Comparison of ENCODE assay signal across 8 cellular contexts in genomic region chr6:29752451-29753308, GRCh38. TPM values are rescaled to one million over a fixed set of nuclear protein-coding genes. Genes with fewer than 3 reads are reported as not detected.
DNase-seq lines count a peak whose midpoint lies in the region; ATAC-seq and TF ChIP-seq lines count a peak whose summit lies in the region.

No MANE protein-coding gene starts in this region.

- peak overlapping the region; percentile 57 for H3K4me3 ChIP-seq in ectodermal cell (ENCODE audit: insufficient read depth, low read depth, low read length)
- peak overlapping the region; percentile 65 for H3K4me3 ChIP-seq in lower lobe of right lung

- H3K36me3 ChIP-seq in ectodermal cell (ENCODE audit: control insufficient read depth, insufficient read depth, low read length) (no peaks in the 10 kb centered on the region), lower lobe of right lung (no peaks in the 10 kb centered on the region)

- H3K4me1 ChIP-seq in ectodermal cell (ENCODE audit: control insufficient read depth, insufficient read depth, low read length) (peaks cover 3% of the 10 kb centered on the region), lower lobe of right lung (peaks cover 28% of the 10 kb centered on the region)

- peak; percentile 99 for TF ChIP-seq CTCF in activated CD8-positive, alpha-beta T cell treated with anti-CD3 and anti-CD28 coated beads for 36 hours (IDR thresholded peaks at IDR 0.05)
- TF ChIP-seq CTCF in lower lobe of right lung (IDR thresholded peaks at IDR 0.05) = peak; percentile 88

- H3K4me3 Mint-ChIP-seq in activated CD8-positive, alpha-beta T cell treated with anti-CD3 and anti-CD28 coated beads for 36 hours = peak overlapping the region; percentile 89

- no peaks in the 10 kb centered on the region for H3K27me3 Mint-ChIP-seq in activated CD8-positive, alpha-beta T cell treated with anti-CD3 and anti-CD28 coated beads for 36 hours

- peak; percentile 91 for DNase-seq in AG20443 (ENCODE audit: low spot score)
- DNase-seq in NCI-H69 (lab: John Stamatoyannopoulos, UW) = peak; percentile 74
- DNase-seq in activated CD8-positive, alpha-beta T cell treated with anti-CD3 and anti-CD28 coated beads for 36 hours = peak; percentile 91
- DNase-seq in lower lobe of right lung = peak; percentile 94
- DNase-seq in stimulated activated CD4-positive, alpha-beta T cell treated with anti-CD3 and anti-CD28 coated beads, TNF-alpha, amount 100 ng/mL, for 1 hour (ENCODE audit: low read depth in 3 of 3, low spot score in 1 of 3) = peak; percentile 57 to 76 (median 67)

- no peaks in the 10 kb centered on the region for H3K9me3 ChIP-seq in ectodermal cell (ENCODE audit: control insufficient read depth, low read length)
- H3K9me3 ChIP-seq in lower lobe of right lung = no peaks in the 10 kb centered on the region

- peaks cover 30% of the 10 kb centered on the region for H3K4me1 Mint-ChIP-seq in activated CD8-positive, alpha-beta T cell treated with anti-CD3 and anti-CD28 coated beads for 36 hours (ENCODE audit: low read depth)

- H3K9me3 Mint-ChIP-seq in activated CD8-positive, alpha-beta T cell treated with anti-CD3 and anti-CD28 coated beads for 36 hours = no peaks in the 10 kb centered on the region

- intact Hi-C loops in activated CD8-positive, alpha-beta T cell treated with anti-CD3 and anti-CD28 coated beads for 36 hours (cut with micrococcal nuclease) = loop anchor here (2.0 to 5.0 kb wide), 2 partner anchors 45 to 104 kb away; no protein-coding TSS in a partner anchor
- intact Hi-C loops in lower lobe of right lung (cut with DNase I) = loop anchor here (10.0 kb wide), 1 partner anchor 48 kb away; no protein-coding TSS in a partner anchor

- POLR2A ChIA-PET in activated CD8-positive, alpha-beta T cell treated with anti-CD3 and anti-CD28 coated beads for 36 hours (lab: Charles Lee) = interaction anchor here (0.6 to 2.8 kb wide), 7 partner anchors 10 to 431 kb away, joined by 3 to 15 read pairs (median 3); no protein-coding TSS in a partner anchor

- peak overlapping the region; percentile 92 for H3K27ac Mint-ChIP-seq in activated CD8-positive, alpha-beta T cell treated with anti-CD3 and anti-CD28 coated beads for 36 hours

- peaks cover 56% of the 10 kb centered on the region for H3K27me3 ChIP-seq in ectodermal cell (ENCODE audit: control insufficient read depth, insufficient read depth, low read length, poor library complexity, severe bottlenecking)
- H3K27me3 ChIP-seq in lower lobe of right lung (ENCODE audit: low read depth) = no peaks in the 10 kb centered on the region

- H3K36me3 Mint-ChIP-seq in activated CD8-positive, alpha-beta T cell treated with anti-CD3 and anti-CD28 coated beads for 36 hours (ENCODE audit: low read depth) = no peaks in the 10 kb centered on the region

- ATAC-seq in GM19023 (IDR thresholded peaks at IDR 0.05; ENCODE audit: unreplicated experiment) = peak; percentile 67
- peak; percentile 62 for ATAC-seq in HG03196 (IDR thresholded peaks at IDR 0.05; ENCODE audit: unreplicated experiment)
- ATAC-seq in activated CD8-positive, alpha-beta T cell treated with anti-CD3 and anti-CD28 coated beads for 36 hours = peak; percentile 77
- peak; percentile 91 to 93 for ATAC-seq in lower lobe of right lung

- WGBS in ectodermal cell, 2 experiments = 1% methylated on average over 64 of the region's 64 CpGs

- H3K27ac ChIP-seq in ectodermal cell (ENCODE audit: insufficient read depth, low read depth, low read length, poor library complexity, severe bottlenecking) (no peak overlapping the region), lower lobe of right lung (peak overlapping the region; percentile 95)

- CTCF ChIA-PET in activated CD8-positive, alpha-beta T cell treated with anti-CD3 and anti-CD28 coated beads for 36 hours (lab: Charles Lee) = interaction anchor here (0.6 to 7.3 kb wide), 20 partner anchors 9 to 105 kb away, joined by 3 to 70 read pairs (median 4); no protein-coding TSS in a partner anchor

RNA-seq across cellular contexts. Expression of gene HLA-F, which starts 29.4 kb away (rescaled TPM):
- 100 to 1,000 TPM; 172 TPM for total RNA-seq in activated CD8-positive, alpha-beta T cell treated with anti-CD3 and anti-CD28 coated beads for 36 hours
- polyA plus RNA-seq in ectodermal cell (2013, experiment 1 of 4) = 1.0 TPM
- 0.76 TPM for polyA plus RNA-seq in ectodermal cell (2013, experiment 2 of 4)
- 0.75 TPM for polyA plus RNA-seq in ectodermal cell (2013, experiment 3 of 4)
- 0.93 TPM for polyA plus RNA-seq in ectodermal cell (2013, experiment 4 of 4)
- 176 TPM for total RNA-seq in lower lobe of right lung
